13 cellular contexts compared by ENCODE assay signal in genomic region chr14:77045570-77045890, GRCh38. TPM values are rescaled to one million over a fixed set of nuclear protein-coding genes. Genes with fewer than 3 reads are reported as not detected.
A peak's percentile ranks its signal among the peaks of the same experiment; 100 is the strongest.
DNase-seq lines count a peak whose midpoint lies in the region; ATAC-seq and TF ChIP-seq lines count a peak whose summit lies in the region.
"Had no signal": no experiment of that assay in that cellular context is flagged by ENCODE, and none has a peak within 500 bp of the region (broad histone marks: within the 10 kb centered on the region; RNA-seq: fewer than 3 reads in every experiment).

No MANE protein-coding gene starts in this region.

- H3K4me1 ChIP-seq in mesenchymal stem cell (ENCODE audit: control insufficient read depth, insufficient read depth, low read depth, low read length) (peaks cover 30% of the 10 kb centered on the region), testis (peaks cover 64% of the 10 kb centered on the region)

- H3K4me2 ChIP-seq in mesenchymal stem cell (ENCODE audit: low read length, poor library complexity, severe bottlenecking): no peak overlapping the region
- H3K4me2 ChIP-seq: KMS-11 had no signal

- H3K27me3 ChIP-seq in dorsolateral prefrontal cortex (no peaks in the 10 kb centered on the region), mesenchymal stem cell (ENCODE audit: control insufficient read depth in 1 of 2, insufficient read depth in 1 of 2, low read length in 2 of 2) (no peaks in the 10 kb centered on the region), testis (no peaks in the 10 kb centered on the region)

- no peak overlapping the region for H2BK5ac ChIP-seq in mesenchymal stem cell (ENCODE audit: low read depth, low read length, poor library complexity, severe bottlenecking)

- H3K36me3 ChIP-seq in mesenchymal stem cell (ENCODE audit: control insufficient read depth in 1 of 2, insufficient read depth in 2 of 2, low read depth in 1 of 2, low read length in 2 of 2): no peaks in the 10 kb centered on the region
- no peaks in the 10 kb centered on the region for H3K36me3 ChIP-seq in testis (ENCODE audit: low read depth, missing control alignments)

- H3K9ac ChIP-seq in mesenchymal stem cell (ENCODE audit: low read length): peak overlapping the region; percentile 91
- H3K9ac ChIP-seq: KMS-11 had no signal

- no peak overlapping the region for H2AFZ ChIP-seq in mesenchymal stem cell (ENCODE audit: low read depth, low read length)

- H3K4ac ChIP-seq in mesenchymal stem cell (ENCODE audit: low read depth in 1 of 2, low read length in 2 of 2): peak overlapping the region; percentile 72 to 94

- H2BK120ac ChIP-seq in mesenchymal stem cell (ENCODE audit: low read depth, low read length): peak overlapping the region; percentile 75

- ATAC-seq in stimulated activated naive CD8-positive, alpha-beta T cell treated with anti-CD3 and anti-CD28 coated beads, Interleukin-15, Interleukin-2, amounts not matched to agents 100 U/mL and 50 U/mL, for 24 hours: no peak
- ATAC-seq in GM19324 (IDR thresholded peaks at IDR 0.05; ENCODE audit: low FRiP score, unreplicated experiment): no peak
- ATAC-seq: activated CD8-positive, alpha-beta T cell treated with anti-CD3 and anti-CD28 coated beads, Interleukin-2, amount 10 ng/mL, durations not matched to agents 7 days and 5 days; naive thymus-derived CD4-positive, alpha-beta T cell had no signal

- peaks cover 2% of the 10 kb centered on the region for H3K79me1 ChIP-seq in mesenchymal stem cell (replicated peaks; ENCODE audit: low read length, poor library complexity, severe bottlenecking)

- H3K4me3 ChIP-seq in dorsolateral prefrontal cortex (no peak overlapping the region), mesenchymal stem cell (ENCODE audit: insufficient read depth in 1 of 2, low read depth in 1 of 2, low read length in 2 of 2) (peak overlapping the region in 1 of 2 experiments; percentile 34), testis (no peak overlapping the region)

- H3K23ac ChIP-seq in mesenchymal stem cell (ENCODE audit: low read length in 2 of 2): no peak overlapping the region

- 92% methylated on average over 1 of the region's 3 CpGs for WGBS in mesenchymal stem cell
- WGBS in testis, 2 donors: 54 to 61% methylated on average over 3 of the region's 3 CpGs

- no peak for TF ChIP-seq POLR2A in testis (IDR thresholded peaks at IDR 0.05)

- H3K9me3 ChIP-seq in mesenchymal stem cell (ENCODE audit: control insufficient read depth, low read length): no peaks in the 10 kb centered on the region
- no peaks in the 10 kb centered on the region for H3K9me3 ChIP-seq in testis

- peak overlapping the region; percentile 38 for H2AK5ac ChIP-seq in mesenchymal stem cell (ENCODE audit: low read length, severe bottlenecking)

- TF ChIP-seq CTCF in dorsolateral prefrontal cortex (IDR thresholded peaks at IDR 0.05 in 54 of 56, conservative IDR thresholded peaks at IDR 0.05 in 2 of 56; ENCODE audit: low read depth in 1 of 56, partially characterized antibody in 56 of 56) (no peak), testis (IDR thresholded peaks at IDR 0.05) (no peak)

- H4K91ac ChIP-seq in mesenchymal stem cell (ENCODE audit: low read length): peak overlapping the region; percentile 80

- DNase-seq in LoVo (ENCODE audit: low spot score): peak; percentile 51
- peak in 2 of 10 donors; percentile 28 to 30 for DNase-seq in dorsolateral prefrontal cortex
- DNase-seq in mesenchymal stem cell: no peak
- peak; percentile 54 for DNase-seq in testis
- no peak for DNase-seq in HT-29 (ENCODE audit: low spot score)
- no peak for DNase-seq in activated gamma-delta T cell treated with Interleukin-2 at 50 U/mL for 16 hours
- no peak for DNase-seq in stimulated activated naive CD8-positive, alpha-beta T cell treated with anti-CD3 and anti-CD28 coated beads, Interleukin-15, Interleukin-2, amounts not matched to agents 100 U/mL and 50 U/mL, for 24 hours
- DNase-seq: activated CD8-positive, alpha-beta T cell treated with anti-CD3 and anti-CD28 coated beads, Interleukin-2, amount 10 ng/mL, durations not matched to agents 7 days and 5 days; naive thymus-derived CD4-positive, alpha-beta T cell; NCI-H510A treated with DMSO at 0.1 percent for 48 hours; stimulated activated CD4-positive, alpha-beta T cell treated with anti-CD3 and anti-CD28 coated beads, Interleukin-4, amount 100 ng/mL, for 24 hours had no signal

- H3K18ac ChIP-seq in mesenchymal stem cell (ENCODE audit: low read depth in 1 of 2, low read length in 2 of 2): peak overlapping the region; percentile 69 to 82

- H3K14ac ChIP-seq in mesenchymal stem cell (ENCODE audit: low read length in 2 of 2): peak overlapping the region in 1 of 2 experiments; percentile 53

- peak overlapping the region; percentile 94 for H4K8ac ChIP-seq in mesenchymal stem cell (ENCODE audit: low read length)

- H2BK12ac ChIP-seq in mesenchymal stem cell (ENCODE audit: low read length in 2 of 2): peak overlapping the region; percentile 96 to 99

- H2BK15ac ChIP-seq in mesenchymal stem cell (ENCODE audit: low read depth, poor library complexity, severe bottlenecking): peak overlapping the region; percentile 85

- peak overlapping the region in 50 of 59 donors; percentile 12 to 99 (median 97) for H3K27ac ChIP-seq in dorsolateral prefrontal cortex
- H3K27ac ChIP-seq in mesenchymal stem cell (ENCODE audit: low read length, poor library complexity, severe bottlenecking): no peak overlapping the region
- H3K27ac ChIP-seq in testis: peak overlapping the region; percentile 87 to 92
- H3K27ac ChIP-seq: KMS-11 had no signal

- intact Hi-C loops in dorsolateral prefrontal cortex (cut with DNase I) (no loop called here), testis (cut with DNase I; ENCODE audit: low total_unique reads) (no loop called here)

RNA-seq across cellular contexts. Expression of gene IRF2BPL, which starts 17.0 kb away (rescaled TPM):
- 10 to 100 TPM; 30.1 to 62.8 (median 41.3) TPM for total RNA-seq in dorsolateral prefrontal cortex
- 49.1 TPM for polyA plus RNA-seq in mesenchymal stem cell (2013, experiment 1 of 2)
- polyA plus RNA-seq in mesenchymal stem cell (2013, experiment 2 of 2): 48.1 TPM
- total RNA-seq in testis: 100 to 1,000 TPM in 1 of 2 donors, 10 to 100 TPM in 1; 94.6 to 120 TPM
- polyA plus RNA-seq in testis (ENCODE audit: insufficient read depth, low read depth, low replicate concordance): 30.9 TPM
- 25.7 and 31.9 TPM in 2 replicates for total RNA-seq in HT-29 (2014; rRNA removed; shearing (Covaris generic))

RNA-seq across cellular contexts. Expression of gene CIPC, which starts 52.5 kb away (rescaled TPM):
- 100 to 1,000 TPM in 30 of 120 experiments, 10 to 100 TPM in 90; 63.6 to 149 (median 93.0) TPM for total RNA-seq in dorsolateral prefrontal cortex
- polyA plus RNA-seq in mesenchymal stem cell (2013, experiment 1 of 2): 8.8 TPM
- 8.8 TPM for polyA plus RNA-seq in mesenchymal stem cell (2013, experiment 2 of 2)
- total RNA-seq in testis: 10 to 100 TPM; 44.5 to 48.3 TPM
- 23.4 TPM for polyA plus RNA-seq in testis (ENCODE audit: insufficient read depth, low read depth, low replicate concordance)
- 9.1 and 11.9 TPM in 2 replicates for total RNA-seq in HT-29 (2014; rRNA removed; shearing (Covaris generic))

Comparison
In these comparisons a context has a peak if more than half of its experiments do, and no peak if none do; other contexts are left out.
1. DNase-seq: peak in LoVo (single experiment) and testis (single experiment); none in mesenchymal stem cell (single experiment), HT-29 (single experiment), activated gamma-delta T cell treated with Interleukin-2 at 50 U/mL for 16 hours (single experiment) and stimulated activated naive CD8-positive, alpha-beta T cell treated with anti-CD3 and anti-CD28 coated beads, Interleukin-15, Interleukin-2, amounts not matched to agents 100 U/mL and 50 U/mL, for 24 hours (single experiment).